24 cellular contexts compared by ENCODE assay signal in genomic region chr12:5507944-5508343, GRCh38.
"Had no signal": no experiment of that assay in that cellular context is flagged by ENCODE, and none has a peak within 500 bp of the region (broad histone marks: within the 10 kb centered on the region; RNA-seq: fewer than 3 reads in every experiment).

No MANE protein-coding gene starts in this region.

- ATAC-seq: effector memory CD8-positive, alpha-beta T cell; esophagus mucosa; left cardiac atrium; left lung; left ventricle myocardium superior; lower lobe of right lung; mucosa of descending colon had no signal

- H3K4me3 Mint-ChIP-seq: effector memory CD8-positive, alpha-beta T cell; endodermal cell; mesothelial cell of epicardium had no signal

- H3K9me3 ChIP-seq: colonic mucosa, esophagus squamous epithelium, gastrocnemius medialis, heart right ventricle, left lung, lower lobe of right lung, mucosa of descending colon had no signal

- H3K27ac ChIP-seq: colonic mucosa, dorsolateral prefrontal cortex, epithelial cell of prostate, esophagus squamous epithelium, gastrocnemius medialis, heart right ventricle, left lung, lower lobe of right lung had no signal

- H3K27me3 ChIP-seq: colonic mucosa had no signal

- H3K36me3 Mint-ChIP-seq: mesothelial cell of epicardium had no signal

- H3K36me3 ChIP-seq: colonic mucosa, esophagus squamous epithelium, gastrocnemius medialis, heart right ventricle, left lung, lower lobe of right lung had no signal

- H3K27ac Mint-ChIP-seq: effector memory CD8-positive, alpha-beta T cell; endodermal cell; mesothelial cell of epicardium had no signal

- DNase-seq: cerebellar nuclear complex; colonic mucosa; dermis blood vessel endothelial cell; dorsolateral prefrontal cortex; effector CD8-positive, alpha-beta T cell; effector memory CD8-positive, alpha-beta T cell; erythroblast; esophagus squamous epithelium; foreskin fibroblast; foreskin melanocyte; gastrocnemius medialis; glutamatergic neuron; heart right ventricle; hippocampal formation; left cardiac atrium; left ventricle myocardium superior; lower lobe of right lung; mesenchymal stem cell; mucosa of descending colon had no signal

- H3K4me3 ChIP-seq: colonic mucosa, dorsolateral prefrontal cortex, esophagus squamous epithelium, gastrocnemius medialis, heart right ventricle, left lung, lower lobe of right lung, mucosa of descending colon had no signal

- H3K4me1 ChIP-seq: colonic mucosa had no signal

- H3K9me3 Mint-ChIP-seq: effector memory CD8-positive, alpha-beta T cell; endodermal cell; mesothelial cell of epicardium had no signal
